ENCODE assay signal across 18 cellular contexts in genomic region chr7:90713628-90714027, GRCh38.
"Had no signal": no experiment of that assay in that cellular context is flagged by ENCODE, and none has a peak within 500 bp of the region (broad histone marks: within the 10 kb centered on the region; RNA-seq: fewer than 3 reads in every experiment).

No MANE protein-coding gene starts in this region.

- H3K27ac Mint-ChIP-seq: activated naive CD8-positive, alpha-beta T cell treated with anti-CD3 and anti-CD28 coated beads for 36 hours; activated T-helper 1 cell treated with anti-CD3 and anti-CD28 coated beads, Interleukin-12 subunit alpha, Interleukin-12 subunit beta, Interleukin-2, Interleukin-4 antibody, amounts not matched to agents 30 ng/mL and 10 ng/mL and 1 ng/mL, durations not matched to agents 14 hours and 24 hours and 36 hours; effector memory CD8-positive, alpha-beta T cell; naive thymus-derived CD4-positive, alpha-beta T cell; stimulated activated effector memory CD8-positive, alpha-beta T cell treated with anti-CD3 and anti-CD28 coated beads, Interleukin-12 subunit alpha, Interleukin-12 subunit beta, amount 100 ng/mL, for 72 hours; T-helper 2 cell treated with Interferon-gamma antibody and Interleukin-4, amounts not matched to agents 5 μg/mL and 100 μg/mL, for 36 hours had no signal

- H3K9me3 Mint-ChIP-seq: activated naive CD8-positive, alpha-beta T cell treated with anti-CD3 and anti-CD28 coated beads for 36 hours; activated T-helper 1 cell treated with anti-CD3 and anti-CD28 coated beads, Interleukin-12 subunit alpha, Interleukin-12 subunit beta, Interleukin-2, Interleukin-4 antibody, amounts not matched to agents 30 ng/mL and 10 ng/mL and 1 ng/mL, durations not matched to agents 14 hours and 24 hours and 36 hours; naive thymus-derived CD4-positive, alpha-beta T cell; T-helper 2 cell treated with Interferon-gamma antibody and Interleukin-4, amounts not matched to agents 5 μg/mL and 100 μg/mL, for 36 hours had no signal

- H3K4me3 ChIP-seq: gastroesophageal sphincter, heart right ventricle, pancreas, transverse colon, vagina had no signal

- H3K4me1 Mint-ChIP-seq: naive thymus-derived CD4-positive, alpha-beta T cell; stimulated activated effector memory CD8-positive, alpha-beta T cell treated with anti-CD3 and anti-CD28 coated beads, Interleukin-12 subunit alpha, Interleukin-12 subunit beta, amount 100 ng/mL, for 72 hours had no signal

- H3K9me3 ChIP-seq: gastroesophageal sphincter, heart right ventricle, pancreas, transverse colon, vagina had no signal

- H3K36me3 Mint-ChIP-seq: activated naive CD8-positive, alpha-beta T cell treated with anti-CD3 and anti-CD28 coated beads for 36 hours; naive thymus-derived CD4-positive, alpha-beta T cell; stimulated activated effector memory CD8-positive, alpha-beta T cell treated with anti-CD3 and anti-CD28 coated beads, Interleukin-12 subunit alpha, Interleukin-12 subunit beta, amount 100 ng/mL, for 72 hours had no signal

- H3K36me3 ChIP-seq: brain microvascular endothelial cell, gastroesophageal sphincter, heart right ventricle, pancreas, transverse colon, vagina had no signal

- H3K27me3 ChIP-seq: brain microvascular endothelial cell, gastroesophageal sphincter, heart right ventricle, pancreas, transverse colon, vagina had no signal

- H3K4me3 Mint-ChIP-seq: activated naive CD8-positive, alpha-beta T cell treated with anti-CD3 and anti-CD28 coated beads for 36 hours; activated T-helper 1 cell treated with anti-CD3 and anti-CD28 coated beads, Interleukin-12 subunit alpha, Interleukin-12 subunit beta, Interleukin-2, Interleukin-4 antibody, amounts not matched to agents 30 ng/mL and 10 ng/mL and 1 ng/mL, durations not matched to agents 14 hours and 24 hours and 36 hours; effector memory CD8-positive, alpha-beta T cell; naive thymus-derived CD4-positive, alpha-beta T cell; stimulated activated effector memory CD8-positive, alpha-beta T cell treated with anti-CD3 and anti-CD28 coated beads, Interleukin-12 subunit alpha, Interleukin-12 subunit beta, amount 100 ng/mL, for 72 hours; T-helper 2 cell treated with Interferon-gamma antibody and Interleukin-4, amounts not matched to agents 5 μg/mL and 100 μg/mL, for 36 hours had no signal

- H3K27me3 Mint-ChIP-seq: activated naive CD8-positive, alpha-beta T cell treated with anti-CD3 and anti-CD28 coated beads for 36 hours; effector memory CD8-positive, alpha-beta T cell had no signal

- ATAC-seq: effector memory CD8-positive, alpha-beta T cell; gastroesophageal sphincter; heart right ventricle; left cardiac atrium; naive thymus-derived CD4-positive, alpha-beta T cell; pancreas; stimulated activated effector memory CD8-positive, alpha-beta T cell treated with anti-CD3 and anti-CD28 coated beads, Interleukin-12 subunit alpha, Interleukin-12 subunit beta, amount 100 ng/mL, for 72 hours had no signal

- DNase-seq: activated CD4-positive, alpha-beta T cell treated with anti-CD3 and anti-CD28 coated beads, Interleukin-2, amount 50 U/mL, for 1 hour; activated CD4-positive, CD25-positive, alpha-beta regulatory T cell; activated naive CD8-positive, alpha-beta T cell treated with anti-CD3 and anti-CD28 coated beads for 36 hours; brain microvascular endothelial cell; dermis blood vessel endothelial cell; effector memory CD8-positive, alpha-beta T cell; heart right ventricle; left cardiac atrium; mammary epithelial cell; naive thymus-derived CD4-positive, alpha-beta T cell; pancreas; transverse colon had no signal

- H3K27ac ChIP-seq: brain microvascular endothelial cell, epithelial cell of prostate, gastroesophageal sphincter, heart right ventricle, transverse colon, vagina had no signal
